Comparison of ENCODE assay signal across 2 cellular contexts in genomic region chr9:5784526-5785315, GRCh38.
TF ChIP-seq lines count a peak whose summit lies in the region.

No MANE protein-coding gene starts in this region.

TF ChIP-seq in A549, 52 proteins besides CTCF, POLR2A, EP300 and RAD21 (continued from another document):
- TF ChIP-seq, protein P1, sequence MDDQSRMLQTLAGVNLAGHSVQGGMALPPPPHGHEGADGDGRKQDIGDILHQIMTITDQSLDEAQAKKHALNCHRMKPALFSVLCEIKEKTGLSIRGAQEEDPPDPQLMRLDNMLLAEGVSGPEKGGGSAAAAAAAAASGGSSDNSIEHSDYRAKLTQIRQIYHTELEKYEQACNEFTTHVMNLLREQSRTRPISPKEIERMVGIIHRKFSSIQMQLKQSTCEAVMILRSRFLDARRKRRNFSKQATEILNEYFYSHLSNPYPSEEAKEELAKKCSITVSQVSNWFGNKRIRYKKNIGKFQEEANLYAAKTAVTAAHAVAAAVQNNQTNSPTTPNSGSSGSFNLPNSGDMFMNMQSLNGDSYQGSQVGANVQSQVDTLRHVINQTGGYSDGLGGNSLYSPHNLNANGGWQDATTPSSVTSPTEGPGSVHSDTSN (IDR thresholded peaks at IDR 0.05): no peak
- TF ChIP-seq NPAS2 (CRISPR knock-in tag; IDR thresholded peaks at IDR 0.05; ENCODE audit: borderline replicate concordance): no peak

TF ChIP-seq in WTC11, 78 proteins besides CTCF, POLR2A, EP300 and RAD21 (continued from another document):
- TF ChIP-seq, protein P2, sequence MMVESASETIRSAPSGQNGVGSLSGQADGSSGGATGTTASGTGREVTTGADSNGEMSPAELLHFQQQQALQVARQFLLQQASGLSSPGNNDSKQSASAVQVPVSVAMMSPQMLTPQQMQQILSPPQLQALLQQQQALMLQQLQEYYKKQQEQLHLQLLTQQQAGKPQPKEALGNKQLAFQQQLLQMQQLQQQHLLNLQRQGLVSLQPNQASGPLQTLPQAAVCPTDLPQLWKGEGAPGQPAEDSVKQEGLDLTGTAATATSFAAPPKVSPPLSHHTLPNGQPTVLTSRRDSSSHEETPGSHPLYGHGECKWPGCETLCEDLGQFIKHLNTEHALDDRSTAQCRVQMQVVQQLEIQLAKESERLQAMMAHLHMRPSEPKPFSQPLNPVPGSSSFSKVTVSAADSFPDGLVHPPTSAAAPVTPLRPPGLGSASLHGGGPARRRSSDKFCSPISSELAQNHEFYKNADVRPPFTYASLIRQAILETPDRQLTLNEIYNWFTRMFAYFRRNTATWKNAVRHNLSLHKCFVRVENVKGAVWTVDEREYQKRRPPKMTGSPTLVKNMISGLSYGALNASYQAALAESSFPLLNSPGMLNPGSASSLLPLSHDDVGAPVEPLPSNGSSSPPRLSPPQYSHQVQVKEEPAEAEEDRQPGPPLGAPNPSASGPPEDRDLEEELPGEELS (CRISPR knock-in tag; IDR thresholded peaks at IDR 0.05): no peak
- TF ChIP-seq ZNF423 (CRISPR knock-in tag; IDR thresholded peaks at IDR 0.05): no peak
- TF ChIP-seq, protein P3, sequence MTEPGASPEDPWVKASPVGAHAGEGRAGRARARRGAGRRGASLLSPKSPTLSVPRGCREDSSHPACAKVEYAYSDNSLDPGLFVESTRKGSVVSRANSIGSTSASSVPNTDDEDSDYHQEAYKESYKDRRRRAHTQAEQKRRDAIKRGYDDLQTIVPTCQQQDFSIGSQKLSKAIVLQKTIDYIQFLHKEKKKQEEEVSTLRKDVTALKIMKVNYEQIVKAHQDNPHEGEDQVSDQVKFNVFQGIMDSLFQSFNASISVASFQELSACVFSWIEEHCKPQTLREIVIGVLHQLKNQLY (CRISPR knock-in tag; IDR thresholded peaks at IDR 0.05): no peak
- TF ChIP-seq, protein P4, sequence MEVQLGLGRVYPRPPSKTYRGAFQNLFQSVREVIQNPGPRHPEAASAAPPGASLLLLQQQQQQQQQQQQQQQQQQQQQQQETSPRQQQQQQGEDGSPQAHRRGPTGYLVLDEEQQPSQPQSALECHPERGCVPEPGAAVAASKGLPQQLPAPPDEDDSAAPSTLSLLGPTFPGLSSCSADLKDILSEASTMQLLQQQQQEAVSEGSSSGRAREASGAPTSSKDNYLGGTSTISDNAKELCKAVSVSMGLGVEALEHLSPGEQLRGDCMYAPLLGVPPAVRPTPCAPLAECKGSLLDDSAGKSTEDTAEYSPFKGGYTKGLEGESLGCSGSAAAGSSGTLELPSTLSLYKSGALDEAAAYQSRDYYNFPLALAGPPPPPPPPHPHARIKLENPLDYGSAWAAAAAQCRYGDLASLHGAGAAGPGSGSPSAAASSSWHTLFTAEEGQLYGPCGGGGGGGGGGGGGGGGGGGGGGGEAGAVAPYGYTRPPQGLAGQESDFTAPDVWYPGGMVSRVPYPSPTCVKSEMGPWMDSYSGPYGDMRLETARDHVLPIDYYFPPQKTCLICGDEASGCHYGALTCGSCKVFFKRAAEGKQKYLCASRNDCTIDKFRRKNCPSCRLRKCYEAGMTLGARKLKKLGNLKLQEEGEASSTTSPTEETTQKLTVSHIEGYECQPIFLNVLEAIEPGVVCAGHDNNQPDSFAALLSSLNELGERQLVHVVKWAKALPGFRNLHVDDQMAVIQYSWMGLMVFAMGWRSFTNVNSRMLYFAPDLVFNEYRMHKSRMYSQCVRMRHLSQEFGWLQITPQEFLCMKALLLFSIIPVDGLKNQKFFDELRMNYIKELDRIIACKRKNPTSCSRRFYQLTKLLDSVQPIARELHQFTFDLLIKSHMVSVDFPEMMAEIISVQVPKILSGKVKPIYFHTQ (CRISPR knock-in tag; IDR thresholded peaks at IDR 0.05): no peak
- no peak for TF ChIP-seq MYBL2 (CRISPR knock-in tag; IDR thresholded peaks at IDR 0.05)
- no peak for TF ChIP-seq ZNF425 (CRISPR knock-in tag; conservative IDR thresholded peaks at IDR 0.05)
- no peak for TF ChIP-seq ZNF219 (CRISPR knock-in tag; IDR thresholded peaks at IDR 0.05; ENCODE audit: borderline replicate concordance)
- TF ChIP-seq, protein P5, sequence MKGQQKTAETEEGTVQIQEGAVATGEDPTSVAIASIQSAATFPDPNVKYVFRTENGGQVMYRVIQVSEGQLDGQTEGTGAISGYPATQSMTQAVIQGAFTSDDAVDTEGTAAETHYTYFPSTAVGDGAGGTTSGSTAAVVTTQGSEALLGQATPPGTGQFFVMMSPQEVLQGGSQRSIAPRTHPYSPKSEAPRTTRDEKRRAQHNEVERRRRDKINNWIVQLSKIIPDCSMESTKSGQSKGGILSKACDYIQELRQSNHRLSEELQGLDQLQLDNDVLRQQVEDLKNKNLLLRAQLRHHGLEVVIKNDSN (CRISPR knock-in tag; IDR thresholded peaks at IDR 0.05): no peak
- TF ChIP-seq NFYB (CRISPR knock-in tag; conservative IDR thresholded peaks at IDR 0.05; ENCODE audit: low read depth): no peak
